8 cellular contexts compared by ENCODE assay signal in genomic region chr3:187919018-187919417, GRCh38.
A peak's percentile ranks its signal among the peaks of the same experiment; 100 is the strongest.
DNase-seq lines count a peak whose midpoint lies in the region; ATAC-seq and TF ChIP-seq lines count a peak whose summit lies in the region.

No MANE protein-coding gene starts in this region.

- intact Hi-C loops in sigmoid colon (cut with DNase I) = loop anchor here (5.0 to 10.0 kb wide), 4 partner anchors 118 to 1038 kb away; partner anchors contain the start of gene LPP
- intact Hi-C loops in PC-3 (cut with micrococcal nuclease) = loop anchor here (10.0 kb wide), 2 partner anchors 306 to 346 kb away; no protein-coding TSS in a partner anchor

- no peaks in the 10 kb centered on the region for H3K9me2 ChIP-seq in PC-3 (replicated peaks; ENCODE audit: low read length)

- no peaks in the 10 kb centered on the region for H4K20me1 ChIP-seq in PC-3 (ENCODE audit: low read length)

- peak; percentile 93 for ATAC-seq in GM21447 (IDR thresholded peaks at IDR 0.05; ENCODE audit: unreplicated experiment)
- ATAC-seq in PC-3 = no peak

- TF ChIP-seq POLR2A in sigmoid colon (IDR thresholded peaks at IDR 0.05) = no peak

- CTCF ChIA-PET in PC-3 (lab: Charles Lee) (no interaction called here), HEK293T (lab: Yijun Ruan, JAX) (no interaction called here)

- WGBS in sigmoid colon, 2 donors = 51 to 85% methylated on average over 6 of the region's 6 CpGs

- H3K9ac ChIP-seq in PC-3 (ENCODE audit: low read length) = no peak overlapping the region

- peaks cover 9% of the 10 kb centered on the region for H3F3A ChIP-seq in PC-3 (ENCODE audit: low read length, unreplicated experiment)

- H3K27ac ChIP-seq in sigmoid colon (no peak overlapping the region), PC-3 (ENCODE audit: low read length) (no peak overlapping the region)

- no peak for TF ChIP-seq CTCF in sigmoid colon (IDR thresholded peaks at IDR 0.05)
- no peak for TF ChIP-seq CTCF in PC-3 (conservative IDR thresholded peaks at IDR 0.05; ENCODE audit: low read depth, low read length)

- no peaks in the 10 kb centered on the region for H3K79me2 ChIP-seq in PC-3 (ENCODE audit: low read length)

- DNase-seq in CD1c-positive myeloid dendritic cell (ENCODE audit: extremely low spot score) (peak; percentile 92), sigmoid colon (no peak), PC-3 (no peak), HEK293T (ENCODE audit: extremely low spot score) (no peak)
- DNase-seq in Jurkat, Clone E6-1 (ENCODE audit: low read depth, low spot score) = peak; percentile 83
- peak; percentile 65 for DNase-seq in activated T-cell treated with anti-CD3 and anti-CD28 coated beads, Interleukin-2, amount 50 U/mL, for 1 hour
- DNase-seq in stimulated activated CD4-positive, alpha-beta T cell treated with anti-CD3 and anti-CD28 coated beads, Interleukin-15, amount 100 ng/mL, for 24 hours = peak; percentile 72

- no peaks in the 10 kb centered on the region for H3K36me3 ChIP-seq in sigmoid colon
- no peaks in the 10 kb centered on the region for H3K36me3 ChIP-seq in PC-3 (ENCODE audit: low read depth, low read length)

- H3K27me3 ChIP-seq in sigmoid colon (no peaks in the 10 kb centered on the region), PC-3 (ENCODE audit: low read length) (no peaks in the 10 kb centered on the region)

- H2AFZ ChIP-seq in PC-3 (ENCODE audit: low read length) = no peak overlapping the region

- no peak overlapping the region for H3K4me2 ChIP-seq in PC-3 (ENCODE audit: low read length)

- peak overlapping the region; percentile 35 for H3K4me3 ChIP-seq in Jurkat, Clone E6-1 (ENCODE audit: low read length)
- H3K4me3 ChIP-seq in sigmoid colon (no peak overlapping the region), PC-3 (ENCODE audit: low read length) (no peak overlapping the region)

- no TSS peak for BruUV-seq in PC-3 (replicated peaks; lab: Mats Ljungman, UMichigan)

- H3K9me3 ChIP-seq in sigmoid colon (no peaks in the 10 kb centered on the region), PC-3 (ENCODE audit: low read length) (no peaks in the 10 kb centered on the region)

- POLR2A ChIA-PET in PC-3 (lab: Charles Lee; ENCODE audit: unreplicated experiment) (no interaction called here), HEK293T (lab: Yijun Ruan, JAX) (no interaction called here)

- no peak for TF ChIP-seq EP300 in sigmoid colon (IDR thresholded peaks at IDR 0.05)

- H3K4me1 ChIP-seq in sigmoid colon (peaks cover 0 to 29% (median 27%) of the 10 kb centered on the region in 4 donors), PC-3 (ENCODE audit: insufficient read depth, low read length) (peaks cover 50% of the 10 kb centered on the region)

TF ChIP-seq in HEK293T, 16 proteins besides CTCF, POLR2A, EP300 and RAD21:
- no peak for TF ChIP-seq FOXM1 (IDR thresholded peaks at IDR 0.05; ENCODE audit: borderline replicate concordance)
- no peak for TF ChIP-seq LEF1 (IDR thresholded peaks at IDR 0.05; ENCODE audit: borderline replicate concordance)

Comparison
In these comparisons a context has a peak if more than half of its experiments do, and no peak if none do; other contexts are left out.
1. DNase-seq: peak in CD1c-positive myeloid dendritic cell (single experiment), Jurkat, Clone E6-1 (single experiment), activated T-cell treated with anti-CD3 and anti-CD28 coated beads, Interleukin-2, amount 50 U/mL, for 1 hour (single experiment) and stimulated activated CD4-positive, alpha-beta T cell treated with anti-CD3 and anti-CD28 coated beads, Interleukin-15, amount 100 ng/mL, for 24 hours (single experiment); none in sigmoid colon (single experiment), PC-3 (single experiment) and HEK293T (single experiment).